Comparison of ENCODE assay signal across 21 cellular contexts in genomic region chr5:146461319-146461718, GRCh38. TPM values are rescaled to one million over a fixed set of nuclear protein-coding genes. Genes with fewer than 3 reads are reported as not detected.
DNase-seq lines count a peak whose midpoint lies in the region; ATAC-seq, FAIRE-seq and TF ChIP-seq lines count a peak whose summit lies in the region.
"Had no signal": no experiment of that assay in that cellular context is flagged by ENCODE, and none has a peak within 500 bp of the region (broad histone marks: within the 10 kb centered on the region; RNA-seq: fewer than 3 reads in every experiment).

No MANE protein-coding gene starts in this region.

- H2AFZ ChIP-seq in astrocyte (ENCODE audit: low read depth, low read length), result no peak overlapping the region

- no peaks in the 10 kb centered on the region for H3K9me3 Mint-ChIP-seq in astrocyte (ENCODE audit: unreplicated experiment)
- H3K9me3 Mint-ChIP-seq: activated CD4-positive, alpha-beta T cell treated with anti-CD3 and anti-CD28 coated beads, Interleukin-2, amount 10 ng/mL, durations not matched to agents 24 days and 14 days; activated T-helper 2 cell treated with anti-CD3 and anti-CD28 coated beads, Interferon-gamma antibody, Interleukin-2, Interleukin-4, amounts not matched to agents 10 μg/mL and 5 μg/mL and 100 μg/mL, durations not matched to agents 14 hours and 24 hours and 36 hours; natural killer cell treated with Interleukin-12 subunit alpha and Interleukin-12 subunit beta and Interleukin-15 and Interleukin-18, amount 100 ng/mL, for 72 hours had no signal

- H3K27me3 ChIP-seq in astrocyte (ENCODE audit: insufficient read depth, low read length), result no peaks in the 10 kb centered on the region
- H3K27me3 ChIP-seq: dorsolateral prefrontal cortex, MG63 had no signal

- H3K4me3 ChIP-seq in AG09309 (ENCODE audit: control insufficient read depth, low read depth, low read length) (no peak overlapping the region), astrocyte (ENCODE audit: insufficient read depth, low read depth, low read length) (no peak overlapping the region)
- H3K4me3 ChIP-seq: dorsolateral prefrontal cortex, MG63 had no signal

- DNase-seq in AG09309 (ENCODE audit: low read depth) (peak; percentile 39), HCEC 1CT (peak; percentile 31), astrocyte (ENCODE audit: low read depth) (peak; percentile 32), iris pigment epithelial cell (ENCODE audit: low read depth) (peak; percentile 49), HUDEP-2 (lab: John Stamatoyannopoulos, UW; ENCODE audit: unreplicated experiment in 76 of 76) (no peak), SK-N-DZ (ENCODE audit: low spot score) (no peak)
- DNase-seq: activated CD4-positive, alpha-beta T cell treated with anti-CD3 and anti-CD28 coated beads, Interleukin-2, amount 10 ng/mL, durations not matched to agents 24 days and 14 days; dorsolateral prefrontal cortex; MG63; NCI-H2171; NCI-H526; Right ventricle myocardium superior; stimulated activated CD4-positive, alpha-beta T cell treated with anti-CD3 and anti-CD28 coated beads, Interleukin-1b, Interleukin-23, amount 100 ng/mL, for 48 hours; stimulated activated naive CD4-positive, alpha-beta T cell had no signal

- peaks cover 87% of the 10 kb centered on the region for H3K79me2 ChIP-seq in astrocyte (ENCODE audit: insufficient read depth, low read length)

- H3K4me1 ChIP-seq in astrocyte (ENCODE audit: insufficient read depth, low read length), result peaks cover 7% of the 10 kb centered on the region

- no peak overlapping the region for H3K27ac ChIP-seq in astrocyte (ENCODE audit: low read depth, low read length)
- H3K27ac ChIP-seq: dorsolateral prefrontal cortex had no signal

- H3K36me3 Mint-ChIP-seq in astrocyte (ENCODE audit: low read depth, unreplicated experiment), result peaks cover 7% of the 10 kb centered on the region

- no peaks in the 10 kb centered on the region for H3K9me3 ChIP-seq in astrocyte (ENCODE audit: insufficient read depth, low read depth, low read length)
- H3K9me3 ChIP-seq: MG63 had no signal

- TF ChIP-seq CTCF in AG09309 (IDR thresholded peaks at IDR 0.05; ENCODE audit: control insufficient read depth, insufficient read depth, low read depth, low read length, missing control alignments) (no peak), astrocyte (IDR thresholded peaks at IDR 0.05; ENCODE audit: insufficient read depth, low read depth, low read length) (no peak)

- H3K4me3 Mint-ChIP-seq in astrocyte (ENCODE audit: unreplicated experiment), result no peak overlapping the region
- H3K4me3 Mint-ChIP-seq: activated CD4-positive, alpha-beta T cell treated with anti-CD3 and anti-CD28 coated beads, Interleukin-2, amount 10 ng/mL, durations not matched to agents 24 days and 14 days; natural killer cell treated with Interleukin-12 subunit alpha and Interleukin-12 subunit beta and Interleukin-15 and Interleukin-18, amount 100 ng/mL, for 72 hours had no signal

- ATAC-seq in GM19467 (IDR thresholded peaks at IDR 0.05; ENCODE audit: unreplicated experiment), result no peak
- ATAC-seq in HG03571 (IDR thresholded peaks at IDR 0.05; ENCODE audit: unreplicated experiment), result no peak
- ATAC-seq: HepG2; natural killer cell treated with Interleukin-12 subunit alpha and Interleukin-12 subunit beta and Interleukin-15 and Interleukin-18, amount 100 ng/mL, for 72 hours had no signal

- H3K27ac Mint-ChIP-seq in astrocyte (ENCODE audit: unreplicated experiment), result no peak overlapping the region
- H3K27ac Mint-ChIP-seq: activated CD4-positive, alpha-beta T cell treated with anti-CD3 and anti-CD28 coated beads, Interleukin-2, amount 10 ng/mL, durations not matched to agents 24 days and 14 days; activated T-helper 2 cell treated with anti-CD3 and anti-CD28 coated beads, Interferon-gamma antibody, Interleukin-2, Interleukin-4, amounts not matched to agents 10 μg/mL and 5 μg/mL and 100 μg/mL, durations not matched to agents 14 hours and 24 hours and 36 hours; natural killer cell treated with Interleukin-12 subunit alpha and Interleukin-12 subunit beta and Interleukin-15 and Interleukin-18, amount 100 ng/mL, for 72 hours had no signal

- H4K20me1 ChIP-seq in astrocyte (ENCODE audit: insufficient read depth, low read length), result peaks cover 38% of the 10 kb centered on the region

- H3K4me2 ChIP-seq in astrocyte (ENCODE audit: low read length), result peak overlapping the region; percentile 19

- FAIRE-seq in astrocyte (lab: Jason Lieb, UNC), result no peak
- FAIRE-seq: HepG2 had no signal

- peaks cover 12% of the 10 kb centered on the region for H3K4me1 Mint-ChIP-seq in astrocyte (ENCODE audit: low read depth, unreplicated experiment)

- H3K36me3 ChIP-seq in astrocyte (ENCODE audit: insufficient read depth, low read length), result peaks cover 43% of the 10 kb centered on the region

- no peaks in the 10 kb centered on the region for H3K27me3 Mint-ChIP-seq in astrocyte (ENCODE audit: low read depth, unreplicated experiment)
- H3K27me3 Mint-ChIP-seq: activated CD4-positive, alpha-beta T cell treated with anti-CD3 and anti-CD28 coated beads, Interleukin-2, amount 10 ng/mL, durations not matched to agents 24 days and 14 days; natural killer cell treated with Interleukin-12 subunit alpha and Interleukin-12 subunit beta and Interleukin-15 and Interleukin-18, amount 100 ng/mL, for 72 hours had no signal

- no peak overlapping the region for H3K9ac ChIP-seq in astrocyte (ENCODE audit: low read length)

RNA-seq across cellular contexts. Expression of gene TCERG1, which starts 14.2 kb away (rescaled TPM):
- total RNA-seq in astrocyte, result 53.1 and 66.0 TPM in 2 replicates
- 108 and 110 TPM in 2 replicates for polyA plus RNA-seq in SK-N-DZ (2014; cell fraction: cytosol; rRNA removed)
- polyA plus RNA-seq in SK-N-DZ (2014; cell fraction: nucleus; rRNA removed), result 354 and 501 TPM in 2 replicates

RNA-seq across cellular contexts. Expression of gene GPR151, which starts 54.7 kb away (rescaled TPM):
- not detected in 2 replicates for total RNA-seq in astrocyte
- polyA plus RNA-seq in SK-N-DZ (2014; cell fraction: cytosol; rRNA removed), result not detected in 2 replicates
- polyA plus RNA-seq in SK-N-DZ (2014; cell fraction: nucleus; rRNA removed), result not detected in 2 replicates
- total RNA-seq: activated CD4-positive, alpha-beta T cell treated with anti-CD3 and anti-CD28 coated beads, Interleukin-2, amount 10 ng/mL, durations not matched to agents 24 days and 14 days; activated T-helper 2 cell treated with anti-CD3 and anti-CD28 coated beads, Interferon-gamma antibody, Interleukin-2, Interleukin-4, amounts not matched to agents 10 μg/mL and 5 μg/mL and 100 μg/mL, durations not matched to agents 14 hours and 24 hours and 36 hours; HepG2; natural killer cell treated with Interleukin-12 subunit alpha and Interleukin-12 subunit beta and Interleukin-15 and Interleukin-18, amount 100 ng/mL, for 72 hours; Right ventricle myocardium superior; skeletal muscle tissue; T-helper 1 cell treated with Interleukin-12 subunit alpha and Interleukin-12 subunit beta and Interleukin-4 antibody, amounts not matched to agents 30 ng/mL and 1 ng/mL, for 36 hours had no signal
- polyA plus RNA-seq: HepG2 had no signal

Comparison
In these comparisons a context has a peak if more than half of its experiments do, and no peak if none do; other contexts are left out.
1. DNase-seq: peak in AG09309 (single experiment), HCEC 1CT (single experiment), astrocyte (single experiment) and iris pigment epithelial cell (single experiment); none in HUDEP-2 (0 of 76) and SK-N-DZ (single experiment).